ENCODE assay signal across 18 cellular contexts in genomic region chr20:37520417-37520751, GRCh38. TPM values are rescaled to one million over a fixed set of nuclear protein-coding genes. Genes with fewer than 3 reads are reported as not detected.
DNase-seq lines count a peak whose midpoint lies in the region; ATAC-seq, FAIRE-seq and TF ChIP-seq lines count a peak whose summit lies in the region.
"Had no signal": no experiment of that assay in that cellular context is flagged by ENCODE, and none has a peak within 500 bp of the region (broad histone marks: within the 10 kb centered on the region; RNA-seq: fewer than 3 reads in every experiment).

No MANE protein-coding gene starts in this region.

- H3K27me3 ChIP-seq in HUES48 (ENCODE audit: control insufficient read depth, insufficient read depth, low read length) (no peaks in the 10 kb centered on the region), osteoblast (ENCODE audit: insufficient read depth, low read length) (no peaks in the 10 kb centered on the region), breast epithelium (no peaks in the 10 kb centered on the region)
- H3K27me3 ChIP-seq: adrenal gland, BE2C had no signal

- intact Hi-C loops in CD14-positive monocyte (cut with micrococcal nuclease) (loop anchor here (10.0 kb wide), 2 partner anchors 116 to 256 kb away; partner anchors contain the start of gene GHRH (in 1 of the 2)), breast epithelium (cut with DNase I; ENCODE audit: low total_unique reads) (no loop called here)

- peaks cover 89% of the 10 kb centered on the region for H4K20me1 ChIP-seq in osteoblast (ENCODE audit: insufficient read depth, low read length)

- peak overlapping the region; percentile 2 to 71 for H3K4me3 Mint-ChIP-seq in CD14-positive monocyte
- peak overlapping the region; percentile 68 for H3K4me3 Mint-ChIP-seq in natural killer cell treated with Interleukin-12 subunit alpha and Interleukin-12 subunit beta and Interleukin-15 and Interleukin-18, amount 100 ng/mL, for 72 hours

- H3K9me3 ChIP-seq in HUES48 (ENCODE audit: control insufficient read depth, insufficient read depth, low read length), result no peaks in the 10 kb centered on the region
- H3K9me3 ChIP-seq in osteoblast (ENCODE audit: low read depth, low read length), result no peaks in the 10 kb centered on the region
- no peaks in the 10 kb centered on the region for H3K9me3 ChIP-seq in breast epithelium
- H3K9me3 ChIP-seq: adrenal gland had no signal

- H3K27me3 Mint-ChIP-seq in CD14-positive monocyte (ENCODE audit: low read depth in 3 of 3), result peaks cover 18 to 34% (median 25%) of the 10 kb centered on the region in 3 donors
- no peaks in the 10 kb centered on the region for H3K27me3 Mint-ChIP-seq in natural killer cell treated with Interleukin-12 subunit alpha and Interleukin-12 subunit beta and Interleukin-15 and Interleukin-18, amount 100 ng/mL, for 72 hours

- no peak for DNase-seq in CD14-positive monocyte (ENCODE audit: low spot score)
- DNase-seq in coronary artery (ENCODE audit: low spot score), result peak; percentile 33
- no peak for DNase-seq in natural killer cell treated with Interleukin-12 subunit alpha and Interleukin-12 subunit beta and Interleukin-15 and Interleukin-18, amount 100 ng/mL, for 72 hours (ENCODE audit: low spot score)
- no peak for DNase-seq in H54 (ENCODE audit: insufficient read length, low spot score)
- DNase-seq in osteoblast (ENCODE audit: insufficient read length, low spot score, missing footprints), result no peak
- no peak for DNase-seq in breast epithelium (ENCODE audit: low spot score in 2 of 2)
- DNase-seq: activated CD4-positive, alpha-beta T cell treated with anti-CD3 and anti-CD28 coated beads for 48 hours; BE2C; effector CD4-positive, alpha-beta T cell; GDM1; NCI-H2107; stimulated activated CD4-positive, alpha-beta T cell treated with anti-CD3 and anti-CD28 coated beads, Interleukin-4, amount 100 ng/mL, for 1 hour had no signal

- TF ChIP-seq CTCF in CD14-positive monocyte (IDR thresholded peaks at IDR 0.05) (no peak), coronary artery (IDR thresholded peaks at IDR 0.05) (no peak), osteoblast (IDR thresholded peaks at IDR 0.05; ENCODE audit: extremely low read depth, low read depth, low read length) (no peak), breast epithelium (IDR thresholded peaks at IDR 0.05) (no peak)

- no peak overlapping the region for H2AFZ ChIP-seq in osteoblast (ENCODE audit: low read length)

- peaks cover 68 to 71% of the 10 kb centered on the region in 2 donors for H3K36me3 Mint-ChIP-seq in CD14-positive monocyte
- H3K36me3 Mint-ChIP-seq in natural killer cell treated with Interleukin-12 subunit alpha and Interleukin-12 subunit beta and Interleukin-15 and Interleukin-18, amount 100 ng/mL, for 72 hours, result peaks cover 11% of the 10 kb centered on the region

- ATAC-seq in natural killer cell treated with Interleukin-12 subunit alpha and Interleukin-12 subunit beta and Interleukin-15 and Interleukin-18, amount 100 ng/mL, for 72 hours, result no peak
- ATAC-seq in HG02678 (IDR thresholded peaks at IDR 0.05; ENCODE audit: unreplicated experiment), result no peak

- TF ChIP-seq POLR2A in H54 (IDR thresholded peaks at IDR 0.05; ENCODE audit: low read depth, low read length), result no peak
- TF ChIP-seq POLR2A in breast epithelium (IDR thresholded peaks at IDR 0.05), result no peak

- H3K27ac ChIP-seq in HUES48 (ENCODE audit: low read depth, low read length) (peak overlapping the region; percentile 29), coronary artery (no peak overlapping the region), osteoblast (ENCODE audit: low read depth, low read length) (no peak overlapping the region), breast epithelium (peak overlapping the region in 1 of 2 donors; percentile 1)

- no peak for FAIRE-seq in H54 (lab: Jason Lieb, UNC)

- H3K79me2 ChIP-seq in osteoblast (ENCODE audit: insufficient read depth, low read length), result peaks cover 97% of the 10 kb centered on the region

- H3K4me1 ChIP-seq in HUES48 (ENCODE audit: control insufficient read depth, insufficient read depth, low read length) (peaks cover 44% of the 10 kb centered on the region), osteoblast (ENCODE audit: insufficient read depth, low read length) (peaks cover 12% of the 10 kb centered on the region), breast epithelium (peaks cover 6 to 12% of the 10 kb centered on the region in 2 donors)

- no peak overlapping the region for H3K4me2 ChIP-seq in osteoblast (ENCODE audit: insufficient read depth, low read length)

- H3K36me3 ChIP-seq in HUES48 (ENCODE audit: control insufficient read depth, insufficient read depth, low read length) (peaks cover 38% of the 10 kb centered on the region), osteoblast (ENCODE audit: insufficient read depth, low read length) (peaks cover 16% of the 10 kb centered on the region), breast epithelium (peaks cover 3% of the 10 kb centered on the region)

- peak overlapping the region; percentile 66 for H3K4me3 ChIP-seq in HUES48 (ENCODE audit: low read depth, low read length)
- no peak overlapping the region for H3K4me3 ChIP-seq in coronary artery
- no peak overlapping the region for H3K4me3 ChIP-seq in osteoblast (ENCODE audit: insufficient read depth, low read length)
- H3K4me3 ChIP-seq in breast epithelium, result no peak overlapping the region
- H3K4me3 ChIP-seq: adrenal gland had no signal

- H3K9ac ChIP-seq in HUES48 (ENCODE audit: low read depth, low read length), result no peak overlapping the region

- H3K27ac Mint-ChIP-seq in CD14-positive monocyte, result no peak overlapping the region
- no peak overlapping the region for H3K27ac Mint-ChIP-seq in natural killer cell treated with Interleukin-12 subunit alpha and Interleukin-12 subunit beta and Interleukin-15 and Interleukin-18, amount 100 ng/mL, for 72 hours

- H3K4me1 Mint-ChIP-seq in CD14-positive monocyte, result peaks cover 39% of the 10 kb centered on the region
- peaks cover 32 to 35% of the 10 kb centered on the region in 2 donors for H3K4me1 Mint-ChIP-seq in natural killer cell treated with Interleukin-12 subunit alpha and Interleukin-12 subunit beta and Interleukin-15 and Interleukin-18, amount 100 ng/mL, for 72 hours (ENCODE audit: low read depth in 2 of 2)

- peaks cover 0 to 20% (median 14%) of the 10 kb centered on the region in 7 donors for H3K9me3 Mint-ChIP-seq in CD14-positive monocyte
- H3K9me3 Mint-ChIP-seq in natural killer cell treated with Interleukin-12 subunit alpha and Interleukin-12 subunit beta and Interleukin-15 and Interleukin-18, amount 100 ng/mL, for 72 hours, result no peaks in the 10 kb centered on the region

RNA-seq across cellular contexts. Expression of gene NNAT, which starts 0.7 kb away (rescaled TPM):
- polyA plus RNA-seq in CD14-positive monocyte, result not detected
- total RNA-seq in natural killer cell treated with Interleukin-12 subunit alpha and Interleukin-12 subunit beta and Interleukin-15 and Interleukin-18, amount 100 ng/mL, for 72 hours, result under 1 TPM; 0.53 to 0.71 TPM
- not detected in 2 replicates for total RNA-seq in osteoblast
- 10 to 100 TPM in 1 of 3 donors, 1 to 10 TPM in 2; 3.9 to 82.1 (median 9.7) TPM for total RNA-seq in breast epithelium
- total RNA-seq: LHCN-M2, liver, pulmonary artery endothelial cell had no signal

RNA-seq across cellular contexts. Expression of gene BLCAP, which starts 7.3 kb away (rescaled TPM):
- 10 to 100 TPM; 53.3 to 54.5 TPM for polyA plus RNA-seq in CD14-positive monocyte
- total RNA-seq in natural killer cell treated with Interleukin-12 subunit alpha and Interleukin-12 subunit beta and Interleukin-15 and Interleukin-18, amount 100 ng/mL, for 72 hours, result 10 to 100 TPM; 39.3 to 39.8 TPM
- total RNA-seq in osteoblast (35.4 and 39.1 TPM in 2 replicates), breast epithelium (10 to 100 TPM; 62.9 to 81.8 (median 63.2) TPM)
